Comparison of ENCODE assay signal across 7 cellular contexts in genomic region chr19:58305065-58305931, GRCh38. TPM values are rescaled to one million over a fixed set of nuclear protein-coding genes. Genes with fewer than 3 reads are reported as not detected.
DNase-seq lines count a peak whose midpoint lies in the region; ATAC-seq, FAIRE-seq and TF ChIP-seq lines count a peak whose summit lies in the region.

Gene ERVK3-1, plus strand, starts transcription at chr19:58305377. Its CDS starts 6,792 bp downstream, at chr19:58312169.

- peaks cover 24% of the 10 kb centered on the region for H3K36me3 Mint-ChIP-seq in astrocyte (ENCODE audit: low read depth, unreplicated experiment)

- FAIRE-seq in astrocyte (lab: Jason Lieb, UNC): peak; percentile 55

- no peaks in the 10 kb centered on the region for H3K27me3 Mint-ChIP-seq in astrocyte (ENCODE audit: low read depth, unreplicated experiment)

- H3K79me2 ChIP-seq in astrocyte (ENCODE audit: insufficient read depth, low read length): peaks cover 49% of the 10 kb centered on the region

- peaks cover 2% of the 10 kb centered on the region for H3K9me3 Mint-ChIP-seq in astrocyte (ENCODE audit: unreplicated experiment)

- peaks cover 37% of the 10 kb centered on the region for H4K20me1 ChIP-seq in astrocyte (ENCODE audit: insufficient read depth, low read length)

- peak within 1 kb of the TSS; percentile 94 for H2AFZ ChIP-seq in astrocyte (ENCODE audit: low read depth, low read length)

- peak; percentile 97 for TF ChIP-seq POLR2A in GM18505 (IDR thresholded peaks at IDR 0.05; ENCODE audit: borderline replicate concordance, extremely low read depth, insufficient read depth, insufficient read length)

- peak; percentile 98 for ATAC-seq in GM18505 (IDR thresholded peaks at IDR 0.05; ENCODE audit: unreplicated experiment)
- peak; percentile 93 for ATAC-seq in HG02973 (IDR thresholded peaks at IDR 0.05; ENCODE audit: unreplicated experiment)

- peaks cover 10% of the 10 kb centered on the region for H3K4me1 ChIP-seq in astrocyte (ENCODE audit: insufficient read depth, low read length)

- peaks cover 24% of the 10 kb centered on the region for H3K36me3 ChIP-seq in astrocyte (ENCODE audit: insufficient read depth, low read length)

- H3K27me3 ChIP-seq in astrocyte (ENCODE audit: insufficient read depth, low read length): no peaks in the 10 kb centered on the region

- H3K4me2 ChIP-seq in astrocyte (ENCODE audit: low read length): peak within 1 kb of the TSS; percentile 92

- H3K4me3 ChIP-seq in astrocyte (ENCODE audit: insufficient read depth, low read depth, low read length): peak within 1 kb of the TSS; percentile 92

- no peaks in the 10 kb centered on the region for H3K9me3 ChIP-seq in astrocyte (ENCODE audit: insufficient read depth, low read depth, low read length)

- DNase-seq in NCI-H2029 (lab: John Stamatoyannopoulos, UW): peak; percentile 97
- peak; percentile 95 for DNase-seq in T-helper 22 cell (ENCODE audit: low read depth)
- DNase-seq in astrocyte (ENCODE audit: low read depth): peak; percentile 98
- DNase-seq in hepatic stellate cell (ENCODE audit: low spot score): peak; percentile 96
- peak; percentile 95 for DNase-seq in retina

- peak within 1 kb of the TSS; percentile 91 for H3K9ac ChIP-seq in astrocyte (ENCODE audit: low read length)

- no peak for TF ChIP-seq CTCF in astrocyte (IDR thresholded peaks at IDR 0.05; ENCODE audit: insufficient read depth, low read depth, low read length)

- H3K27ac Mint-ChIP-seq in astrocyte (ENCODE audit: unreplicated experiment): peak within 1 kb of the TSS; percentile 96

- peak within 1 kb of the TSS; percentile 100 for H3K4me3 Mint-ChIP-seq in astrocyte (ENCODE audit: unreplicated experiment)

- peak within 1 kb of the TSS; percentile 80 for H3K27ac ChIP-seq in astrocyte (ENCODE audit: low read depth, low read length)

- H3K4me1 Mint-ChIP-seq in astrocyte (ENCODE audit: low read depth, unreplicated experiment): peaks cover 10% of the 10 kb centered on the region

RNA-seq across cellular contexts. Expression of gene ERVK3-1, which starts in this region (rescaled TPM):
- 34.6 and 40.9 TPM in 2 replicates for total RNA-seq in astrocyte

Comparison
In these comparisons a context has a peak if more than half of its experiments do, and no peak if none do; other contexts are left out.
1. Peak in every context shown above with its lines: DNase-seq, ATAC-seq, H3K4me3 ChIP-seq and H3K27ac ChIP-seq.